21 cellular contexts compared by ENCODE assay signal in genomic region chr14:69548566-69548965, GRCh38. TPM values are rescaled to one million over a fixed set of nuclear protein-coding genes. Genes with fewer than 3 reads are reported as not detected.
A peak's percentile ranks its signal among the peaks of the same experiment; 100 is the strongest.
DNase-seq lines count a peak whose midpoint lies in the region; ATAC-seq and TF ChIP-seq lines count a peak whose summit lies in the region.
"Had no signal": no experiment of that assay in that cellular context is flagged by ENCODE, and none has a peak within 500 bp of the region (broad histone marks: within the 10 kb centered on the region; RNA-seq: fewer than 3 reads in every experiment).

No MANE protein-coding gene starts in this region.

- H3K4me1 ChIP-seq in HEK293 (ENCODE audit: control insufficient read depth, insufficient read depth, low read length) (no peaks in the 10 kb centered on the region), endodermal cell (ENCODE audit: control insufficient read depth, insufficient read depth, low read length) (no peaks in the 10 kb centered on the region)

- H3K4me2 ChIP-seq in neural cell (ENCODE audit: low read length) = no peak overlapping the region

- no peaks in the 10 kb centered on the region for H3K36me3 Mint-ChIP-seq in endodermal cell (ENCODE audit: low read depth)
- H3K36me3 Mint-ChIP-seq: CD14-positive monocyte; CD4-positive, alpha-beta memory T cell had no signal

- H4K20me1 ChIP-seq in neural cell (ENCODE audit: insufficient read depth) = no peaks in the 10 kb centered on the region

- H3K27ac Mint-ChIP-seq in endodermal cell = no peak overlapping the region
- H3K27ac Mint-ChIP-seq: CD4-positive, alpha-beta memory T cell; GM23338 had no signal

- H3K9ac ChIP-seq in endodermal cell (ENCODE audit: extremely low read depth, low read length, poor library complexity, severe bottlenecking) (no peak overlapping the region), neural cell (ENCODE audit: low read length) (peak overlapping the region; percentile 86)

- H3K9me2 ChIP-seq in neural cell (ENCODE audit: insufficient read depth, low read length) = no peaks in the 10 kb centered on the region

- POLR2A ChIA-PET in HEK293 (lab: Yijun Ruan, JAX) = no interaction called here

- H3K9me3 Mint-ChIP-seq in endodermal cell = no peaks in the 10 kb centered on the region

- H3K79me2 ChIP-seq in neural cell (replicated peaks; ENCODE audit: insufficient read depth, low read length) = no peaks in the 10 kb centered on the region

- H3K27me3 Mint-ChIP-seq in endodermal cell (ENCODE audit: insufficient read depth) = peaks cover 13% of the 10 kb centered on the region

- H3K4me1 Mint-ChIP-seq in endodermal cell = peaks cover 10% of the 10 kb centered on the region

- H3K4me3 Mint-ChIP-seq in endodermal cell = peak overlapping the region; percentile 68

- 94% methylated on average over 5 of the region's 8 CpGs; no CpG with 5 or more reads in 1 of the 2 experiments for WGBS in endodermal cell (ENCODE audit: insufficient coverage in 1 of 2, insufficient read length in 1 of 2), 2 experiments

- no peak for ATAC-seq in HG02798 (IDR thresholded peaks at IDR 0.05; ENCODE audit: poor library complexity, unreplicated experiment)
- no peak for ATAC-seq in GM18519 (IDR thresholded peaks at IDR 0.05; ENCODE audit: low FRiP score, unreplicated experiment)
- ATAC-seq in HG02763 (IDR thresholded peaks at IDR 0.05; ENCODE audit: unreplicated experiment) = no peak

- H2AFZ ChIP-seq in neural cell (ENCODE audit: low read depth, low read length) = no peak overlapping the region

- TF ChIP-seq RAD21 in neural cell (conservative IDR thresholded peaks at IDR 0.05) = no peak

- CTCF ChIA-PET in HEK293 (lab: Yijun Ruan, JAX) = interaction anchor here (0.6 to 5.5 kb wide), 14 partner anchors 10 to 568 kb away, joined by 3 to 34 read pairs (median 4); partner anchors contain the start of gene CCDC177

- TF ChIP-seq CTCF in HEK293 (tag by site-specific recombination; IDR thresholded peaks at IDR 0.05) = no peak
- no peak for TF ChIP-seq CTCF in endodermal cell (conservative IDR thresholded peaks at IDR 0.05)
- TF ChIP-seq CTCF in neural cell (IDR thresholded peaks at IDR 0.05; ENCODE audit: poor library complexity, severe bottlenecking) = no peak

- H3K4me3 ChIP-seq in HEK293 (ENCODE audit: low read depth, low read length) = no peak overlapping the region
- peak overlapping the region; percentile 79 for H3K4me3 ChIP-seq in endodermal cell (ENCODE audit: low read length)
- H3K4me3 ChIP-seq in neural cell (ENCODE audit: low read length) = peak overlapping the region; percentile 61
- H3K4me3 ChIP-seq: K562 had no signal

- H3F3A ChIP-seq in neural cell (ENCODE audit: insufficient read depth, low read length, poor library complexity, severe bottlenecking) = no peaks in the 10 kb centered on the region

- H3K9me3 ChIP-seq in HEK293 (ENCODE audit: control insufficient read depth, insufficient read depth, low read depth, low read length) (no peaks in the 10 kb centered on the region), endodermal cell (ENCODE audit: control insufficient read depth, low read length) (no peaks in the 10 kb centered on the region), neural cell (ENCODE audit: low read length) (no peaks in the 10 kb centered on the region)

- no peaks in the 10 kb centered on the region for H3K27me3 ChIP-seq in endodermal cell (ENCODE audit: control insufficient read depth, insufficient read depth, low read length, poor library complexity, severe bottlenecking)
- H3K27me3 ChIP-seq in neural cell (ENCODE audit: insufficient read depth, low read depth, low read length) = no peaks in the 10 kb centered on the region

- peak; percentile 40 for DNase-seq in Ammon's horn (ENCODE audit: low spot score)
- DNase-seq in endodermal cell = no peak
- no peak for DNase-seq in stimulated activated CD4-positive, alpha-beta T cell treated with anti-CD3 and anti-CD28 coated beads, Interleukin-12 subunit alpha, Interleukin-12 subunit beta, amount 100 ng/mL, for 4 hours
- DNase-seq: ACHN; CD4-positive, alpha-beta memory T cell; DMS153; DMS79; GDM1; HCEC 1CT; IMR-90 had no signal

- H3K36me3 ChIP-seq in HEK293 (ENCODE audit: control insufficient read depth in 2 of 2, insufficient read depth in 1 of 2, low read length in 2 of 2) (no peaks in the 10 kb centered on the region), endodermal cell (ENCODE audit: control insufficient read depth, insufficient read depth, low read length) (no peaks in the 10 kb centered on the region), neural cell (ENCODE audit: insufficient read depth, low read length) (no peaks in the 10 kb centered on the region)

- H3K27ac ChIP-seq in HEK293 (ENCODE audit: extremely low read depth, low read depth, low read length) (no peak overlapping the region), endodermal cell (ENCODE audit: low read depth, low read length) (no peak overlapping the region), neural cell (ENCODE audit: low read length) (peak overlapping the region; percentile 90)

- TF ChIP-seq EP300 in neural cell (conservative IDR thresholded peaks at IDR 0.05; ENCODE audit: poor library complexity, severe bottlenecking) = no peak

TF ChIP-seq in HEK293, 187 proteins besides CTCF, POLR2A, EP300 and RAD21:
- TF ChIP-seq ZBTB26 (tag by site-specific recombination; optimal IDR thresholded peaks at IDR 0.05) = no peak
- peak; percentile 37 for TF ChIP-seq ZFHX2 (tag by site-specific recombination; conservative IDR thresholded peaks at IDR 0.05)
- no peak for TF ChIP-seq ZSCAN30 (tag by site-specific recombination; IDR thresholded peaks at IDR 0.05)

TF ChIP-seq in neural cell, 6 proteins besides CTCF, POLR2A, EP300 and RAD21:
- TF ChIP-seq SMC3 (conservative IDR thresholded peaks at IDR 0.05; ENCODE audit: poor library complexity) (no peak), REST (IDR thresholded peaks at IDR 0.05; ENCODE audit: borderline replicate concordance) (no peak), TAF1 (IDR thresholded peaks at IDR 0.05; ENCODE audit: low read depth) (no peak), EZH2 (IDR thresholded peaks at IDR 0.05; ENCODE audit: borderline replicate concordance, insufficient read depth, low read length, poor library complexity, severe bottlenecking) (no peak), POLR2AphosphoS5 (IDR thresholded peaks at IDR 0.05) (no peak), MXI1 (conservative IDR thresholded peaks at IDR 0.05; ENCODE audit: poor library complexity, severe bottlenecking) (no peak)

RNA-seq across cellular contexts. Expression of gene CCDC177, which starts 26.1 kb away (rescaled TPM):
- total RNA-seq in endodermal cell = 1 to 10 TPM; 4.0 to 5.8 TPM
- polyA plus RNA-seq in endodermal cell (2013, experiment 1 of 2) = 3.3 TPM
- polyA plus RNA-seq in endodermal cell (2013, experiment 2 of 2) = 3.1 TPM
- polyA plus RNA-seq in neural cell = 3.2 and 4.3 TPM in 2 replicates
- 14.9 and 16.3 TPM in 2 replicates for polyA minus RNA-seq in neural cell
- total RNA-seq: A172; CD4-positive, alpha-beta memory T cell; Daoy; IMR-90; K562 had no signal
- polyA plus RNA-seq: BJ; CD14-positive monocyte; CD4-positive, alpha-beta memory T cell; IMR-90; K562 had no signal
